ENCODE assay signal across 8 cellular contexts in the genomic region with DNA sequence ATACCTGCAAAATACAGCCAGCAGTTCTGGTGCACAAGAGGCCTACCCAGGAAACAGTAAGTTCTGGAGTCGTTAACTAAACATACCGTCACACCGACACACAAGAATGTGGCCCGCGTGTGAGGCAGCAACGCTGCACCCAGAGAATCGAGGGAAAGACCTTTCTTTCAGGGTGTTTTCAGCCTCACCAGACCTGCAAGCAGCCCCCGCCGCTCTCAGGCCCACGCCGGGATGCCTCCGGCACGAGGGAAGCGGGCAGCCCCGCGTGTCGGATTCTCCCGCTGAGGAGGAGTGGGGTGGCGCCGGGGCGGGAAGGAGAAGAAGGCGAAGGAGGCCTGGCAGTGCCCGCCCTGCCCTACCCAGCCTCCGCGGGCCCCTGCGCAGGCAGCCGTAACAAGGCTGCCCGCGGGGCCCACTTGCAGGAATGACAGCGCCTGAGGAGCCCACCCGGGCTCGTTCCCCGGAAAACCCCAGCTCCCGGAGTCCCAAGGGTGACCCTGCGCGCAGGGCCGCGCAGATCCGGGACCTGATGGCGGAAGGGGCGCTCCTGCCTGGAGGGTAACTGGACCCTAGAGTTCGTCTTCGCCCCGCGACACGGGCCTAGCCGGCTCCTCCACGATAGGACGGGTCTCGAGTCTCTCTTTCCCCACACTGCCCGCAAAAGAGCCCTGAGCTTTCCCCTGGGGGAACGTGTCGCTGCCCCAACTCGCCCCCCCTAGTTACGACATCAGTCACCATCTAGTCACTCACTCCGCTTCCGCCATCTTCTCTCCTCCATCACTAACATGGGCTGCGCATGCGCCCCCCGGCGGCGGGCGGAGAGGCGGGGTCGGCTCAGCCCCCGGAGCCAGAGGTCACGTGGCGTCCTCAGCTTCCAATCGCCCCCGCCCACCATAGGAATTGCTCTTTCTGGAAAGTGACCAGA. TPM values are rescaled to one million over a fixed set of nuclear protein-coding genes. Genes with fewer than 3 reads are reported as not detected.
DNase-seq lines count a peak whose midpoint lies in the region; ATAC-seq and TF ChIP-seq lines count a peak whose summit lies in the region.

A gene with protein sequence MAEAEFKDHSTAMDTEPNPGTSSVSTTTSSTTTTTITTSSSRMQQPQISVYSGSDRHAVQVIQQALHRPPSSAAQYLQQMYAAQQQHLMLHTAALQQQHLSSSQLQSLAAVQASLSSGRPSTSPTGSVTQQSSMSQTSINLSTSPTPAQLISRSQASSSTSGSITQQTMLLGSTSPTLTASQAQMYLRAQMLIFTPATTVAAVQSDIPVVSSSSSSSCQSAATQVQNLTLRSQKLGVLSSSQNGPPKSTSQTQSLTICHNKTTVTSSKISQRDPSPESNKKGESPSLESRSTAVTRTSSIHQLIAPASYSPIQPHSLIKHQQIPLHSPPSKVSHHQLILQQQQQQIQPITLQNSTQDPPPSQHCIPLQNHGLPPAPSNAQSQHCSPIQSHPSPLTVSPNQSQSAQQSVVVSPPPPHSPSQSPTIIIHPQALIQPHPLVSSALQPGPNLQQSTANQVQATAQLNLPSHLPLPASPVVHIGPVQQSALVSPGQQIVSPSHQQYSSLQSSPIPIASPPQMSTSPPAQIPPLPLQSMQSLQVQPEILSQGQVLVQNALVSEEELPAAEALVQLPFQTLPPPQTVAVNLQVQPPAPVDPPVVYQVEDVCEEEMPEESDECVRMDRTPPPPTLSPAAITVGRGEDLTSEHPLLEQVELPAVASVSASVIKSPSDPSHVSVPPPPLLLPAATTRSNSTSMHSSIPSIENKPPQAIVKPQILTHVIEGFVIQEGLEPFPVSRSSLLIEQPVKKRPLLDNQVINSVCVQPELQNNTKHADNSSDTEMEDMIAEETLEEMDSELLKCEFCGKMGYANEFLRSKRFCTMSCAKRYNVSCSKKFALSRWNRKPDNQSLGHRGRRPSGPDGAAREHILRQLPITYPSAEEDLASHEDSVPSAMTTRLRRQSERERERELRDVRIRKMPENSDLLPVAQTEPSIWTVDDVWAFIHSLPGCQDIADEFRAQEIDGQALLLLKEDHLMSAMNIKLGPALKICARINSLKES (minus strand): TSS at position 782 of the 925 bp plus-strand sequence. CDS start 18 bp downstream, at position 764.

- WGBS in mesodermal cell (ENCODE audit: insufficient coverage in 2 of 2), 2 experiments = 0% methylated on average over 49 to 56 of the region's 70 CpGs

- H3K36me3 ChIP-seq in OCI-LY1 (ENCODE audit: insufficient read depth, low read length) (peaks cover 29% of the 10 kb centered on the region), mesodermal cell (ENCODE audit: control insufficient read depth, insufficient read depth, low read length) (peaks cover 26% of the 10 kb centered on the region)

- H4K20me1 ChIP-seq in OCI-LY1 (ENCODE audit: insufficient read depth, low read length) = no peaks in the 10 kb centered on the region

- 0 out of 2 replicates have a peak, but pooled peaks have one; percentile 12 for TF ChIP-seq CTCF in OCI-LY1 (IDR thresholded peaks at IDR 0.05; ENCODE audit: low read length)

- H3K27me3 ChIP-seq in OCI-LY1 (ENCODE audit: insufficient read depth, low read length) = no peaks in the 10 kb centered on the region

- 0 out of 2 replicates have a peak, but pooled peaks cover 6% of the 10 kb centered on the region for H3F3A ChIP-seq in OCI-LY1 (ENCODE audit: insufficient read depth, low read length)

- in situ Hi-C loops in endometrial microvascular endothelial cells (cut with HindIII; ENCODE audit: inconsistent ontology term, low pct_unique_long_range_greater_than_20kb, low sequenced_read_pairs) = no loop called here

- H3K4me1 ChIP-seq in OCI-LY1 (ENCODE audit: insufficient read depth, low read length, severe bottlenecking) (peaks cover 29% of the 10 kb centered on the region), mesodermal cell (ENCODE audit: control insufficient read depth, insufficient read depth, low read length, poor library complexity, severe bottlenecking) (peaks cover 6% of the 10 kb centered on the region)

- peak within 1 kb of the TSS; percentile 92 for H3K9ac ChIP-seq in OCI-LY1 (ENCODE audit: low read length)

- ATAC-seq in GM21526 (IDR thresholded peaks at IDR 0.05; ENCODE audit: low FRiP score, unreplicated experiment) = peak; percentile 75

- H2AFZ ChIP-seq in OCI-LY1 (ENCODE audit: low read length) = peak within 1 kb of the TSS; percentile 97

- DNase-seq in DMS 273 (lab: John Stamatoyannopoulos, UW; ENCODE audit: unreplicated experiment) = peak; percentile 98
- DNase-seq in HuH-7 (ENCODE audit: low spot score) = peak; percentile 97
- DNase-seq in activated CD8-positive, alpha-beta memory T cell treated with anti-CD3 and anti-CD28 coated beads, Interleukin-2, amount 50 U/mL, for 4 hours = peak; percentile 92
- peak; percentile 90 for DNase-seq in stimulated activated CD8-positive, alpha-beta memory T cell treated with anti-CD3 and anti-CD28 coated beads, Interleukin-15, amount 100 ng/mL, for 24 hours (ENCODE audit: low read depth)

- H3K9me2 ChIP-seq in OCI-LY1 (ENCODE audit: low read depth, low read length) = no peaks in the 10 kb centered on the region

- H3K27ac ChIP-seq in OCI-LY1 (ENCODE audit: low read depth, low read length, poor library complexity, severe bottlenecking) (peak within 1 kb of the TSS; percentile 78), mesodermal cell (ENCODE audit: low read depth, low read length, severe bottlenecking) (peak within 1 kb of the TSS; percentile 81)

- H3K4me3 ChIP-seq in OCI-LY1 (ENCODE audit: low read depth, low read length, poor library complexity, severe bottlenecking) (peak within 1 kb of the TSS; percentile 80), mesodermal cell (ENCODE audit: extremely low read depth, insufficient read depth, low read length, poor library complexity, severe bottlenecking) (peak within 1 kb of the TSS; percentile 90)

- peak within 1 kb of the TSS; percentile 88 for H3K4me2 ChIP-seq in OCI-LY1 (ENCODE audit: low read length)

- H3K9me3 ChIP-seq in OCI-LY1 (ENCODE audit: low read length) = no peaks in the 10 kb centered on the region
- H3K9me3 ChIP-seq in mesodermal cell (ENCODE audit: control insufficient read depth, low read length) = no peaks in the 10 kb centered on the region

- H3K79me2 ChIP-seq in OCI-LY1 (ENCODE audit: insufficient read depth, low read length) = peaks cover 28% of the 10 kb centered on the region

RNA-seq across cellular contexts. Expression of the gene that starts here (rescaled TPM):
- 18.9 TPM for total RNA-seq in endometrial microvascular endothelial cells (ENCODE audit: inconsistent ontology term)
- polyA plus RNA-seq in mesodermal cell (2013, experiment 1 of 2) = 24.4 TPM
- 24.3 TPM for polyA plus RNA-seq in mesodermal cell (2013, experiment 2 of 2)

Comparison
In these comparisons a context has a peak if more than half of its experiments do, and no peak if none do; other contexts are left out.
1. Peak in every context shown above with its lines: DNase-seq, ATAC-seq, H3K4me3 ChIP-seq and H3K27ac ChIP-seq.